In genomic region chr4:98448923-98449322, GRCh38 we compare ENCODE assay signal across 9 cellular contexts.
DNase-seq lines count a peak whose midpoint lies in the region; ATAC-seq and TF ChIP-seq lines count a peak whose summit lies in the region.
"Had no signal": no experiment of that assay in that cellular context is flagged by ENCODE, and none has a peak within 500 bp of the region (broad histone marks: within the 10 kb centered on the region; RNA-seq: fewer than 3 reads in every experiment).

No MANE protein-coding gene starts in this region.

- H3K4me1 Mint-ChIP-seq in T-helper 17 cell: peaks cover 42% of the 10 kb centered on the region
- peaks cover 14% of the 10 kb centered on the region for H3K4me1 Mint-ChIP-seq in chondrocyte (ENCODE audit: low read depth)

- H3K27ac Mint-ChIP-seq in T-helper 17 cell (peak overlapping the region; percentile 94), chondrocyte (ENCODE audit: unreplicated experiment) (no peak overlapping the region)

- ATAC-seq in T-helper 17 cell (no peak), psoas muscle (peak in 3 of 4 donors; percentile 31 to 62 (median 34)), GM18867 (IDR thresholded peaks at IDR 0.05; ENCODE audit: unreplicated experiment) (no peak)

- H3K27me3 Mint-ChIP-seq in T-helper 17 cell (no peaks in the 10 kb centered on the region), chondrocyte (ENCODE audit: low read depth) (no peaks in the 10 kb centered on the region)

- no peaks in the 10 kb centered on the region for H3K9me3 ChIP-seq in T-helper 17 cell (ENCODE audit: control insufficient read depth, low read length, poor library complexity, severe bottlenecking)
- no peaks in the 10 kb centered on the region for H3K9me3 ChIP-seq in psoas muscle
- H3K9me3 ChIP-seq: uterus had no signal

- peaks cover 13% of the 10 kb centered on the region for H3K9me3 Mint-ChIP-seq in chondrocyte (ENCODE audit: low read depth)

- no peaks in the 10 kb centered on the region for H3K27me3 ChIP-seq in psoas muscle (ENCODE audit: insufficient read depth in 3 of 3, low read length in 2 of 3)
- H3K27me3 ChIP-seq: uterus had no signal

- intact Hi-C loops in psoas muscle (cut with DNase I): no loop called here

- peak; percentile 14 for DNase-seq in activated CD4-positive, alpha-beta T cell treated with anti-CD3 and anti-CD28 coated beads for 48 hours
- DNase-seq in activated CD4-positive, alpha-beta T cell treated with anti-CD3 and anti-CD28 coated beads, Interleukin-2, amount 50 U/mL, for 1 hour: no peak
- peak; percentile 9 for DNase-seq in HCEC 1CT
- no peak for DNase-seq in T-helper 17 cell
- no peak for DNase-seq in psoas muscle
- no peak for DNase-seq in chondrocyte (ENCODE audit: low spot score)
- no peak for DNase-seq in inferior parietal cortex (ENCODE audit: extremely low spot score)
- DNase-seq: uterus had no signal

- no peaks in the 10 kb centered on the region for H3K4me1 ChIP-seq in psoas muscle
- H3K4me1 ChIP-seq: uterus had no signal

- H3K4me3 ChIP-seq in psoas muscle: no peak overlapping the region
- H3K4me3 ChIP-seq: uterus had no signal

- no peak for TF ChIP-seq CTCF in psoas muscle (IDR thresholded peaks at IDR 0.05)
- no peak for TF ChIP-seq CTCF in chondrocyte (IDR thresholded peaks at IDR 0.05)

- H3K36me3 Mint-ChIP-seq in T-helper 17 cell (ENCODE audit: low read depth): peaks cover 2% of the 10 kb centered on the region
- H3K36me3 Mint-ChIP-seq in chondrocyte (ENCODE audit: low read depth): peaks cover 6% of the 10 kb centered on the region

- H3K4me3 Mint-ChIP-seq in T-helper 17 cell: peak overlapping the region; percentile 19
- H3K4me3 Mint-ChIP-seq in chondrocyte (ENCODE audit: unreplicated experiment): no peak overlapping the region

- no peaks in the 10 kb centered on the region for H3K36me3 ChIP-seq in psoas muscle (ENCODE audit: insufficient read depth in 1 of 2, low read depth in 1 of 2)
- H3K36me3 ChIP-seq: uterus had no signal

- no peak overlapping the region for H3K27ac ChIP-seq in psoas muscle
- H3K27ac ChIP-seq: uterus had no signal

Comparison
In these comparisons a context has a peak if more than half of its experiments do, and no peak if none do; other contexts are left out.
1. DNase-seq: peak in activated CD4-positive, alpha-beta T cell treated with anti-CD3 and anti-CD28 coated beads for 48 hours (single experiment) and HCEC 1CT (single experiment); none in activated CD4-positive, alpha-beta T cell treated with anti-CD3 and anti-CD28 coated beads, Interleukin-2, amount 50 U/mL, for 1 hour (single experiment), T-helper 17 cell (0 of 3), psoas muscle (0 of 2), chondrocyte (single experiment) and inferior parietal cortex (single experiment).
2. ATAC-seq: peak in psoas muscle (3 of 4); none in T-helper 17 cell (single experiment) and GM18867 (single experiment).